21 cellular contexts compared by ENCODE assay signal in genomic region chr1:203017707-203018106, GRCh38.
"Had no signal": no experiment of that assay in that cellular context is flagged by ENCODE, and none has a peak within 500 bp of the region (broad histone marks: within the 10 kb centered on the region; RNA-seq: fewer than 3 reads in every experiment).

No MANE protein-coding gene starts in this region.

- H3K27ac ChIP-seq: KMS-11, Peyer's patch, RWPE1 had no signal

- H3K4me1 Mint-ChIP-seq: WTC11 had no signal

- H3K27me3 Mint-ChIP-seq: activated CD4-positive, alpha-beta memory T cell treated with anti-CD3 and anti-CD28 coated beads for 36 hours; activated CD4-positive, alpha-beta T cell treated with anti-CD3 and anti-CD28 coated beads, Interleukin-2, amount 10 ng/mL, durations not matched to agents 7 days and 5 days had no signal

- H3K4me3 ChIP-seq: Peyer's patch had no signal

- DNase-seq: activated CD4-positive, alpha-beta memory T cell treated with anti-CD3 and anti-CD28 coated beads for 36 hours; activated CD4-positive, alpha-beta T cell treated with anti-CD3 and anti-CD28 coated beads, Interleukin-2, amount 10 ng/mL, durations not matched to agents 7 days and 5 days; activated CD4-positive, CD25-positive, alpha-beta regulatory T cell treated with anti-CD3 and anti-CD28 coated beads, Interleukin-2, amount 50 U/mL, for 72 hours; activated CD8-positive, alpha-beta memory T cell treated with anti-CD3 and anti-CD28 coated beads for 24 hours; activated effector memory CD4-positive, alpha-beta T cell treated with anti-CD3 and anti-CD28 coated beads, Interleukin-2, amount 50 U/mL, for 16 hours; activated naive CD4-positive, alpha-beta T cell treated with Interleukin-2 at 50 U/mL for 16 hours; cerebellar nuclear complex; NCI-H1092; NCI-H1417; NCI-H1694; NCI-H2029 treated with DMSO at 0.1 percent for 48 hours; NCI-H345; NCI-H510A; Peyer's patch; SHP77 had no signal

- H3K27ac Mint-ChIP-seq: activated CD4-positive, alpha-beta memory T cell treated with anti-CD3 and anti-CD28 coated beads for 36 hours; activated CD4-positive, alpha-beta T cell treated with anti-CD3 and anti-CD28 coated beads, Interleukin-2, amount 10 ng/mL, durations not matched to agents 7 days and 5 days; activated T-helper 1 cell treated with anti-CD3 and anti-CD28 coated beads, Interleukin-12 subunit alpha, Interleukin-12 subunit beta, Interleukin-2, Interleukin-4 antibody, amounts not matched to agents 30 ng/mL and 10 ng/mL and 1 ng/mL, durations not matched to agents 14 hours and 24 hours and 36 hours; T-helper 1 cell treated with Interleukin-12 subunit alpha and Interleukin-12 subunit beta and Interleukin-4 antibody, amounts not matched to agents 30 μg/mL and 1 μg/mL, for 36 hours; WTC11 had no signal

- H3K4me1 ChIP-seq: Peyer's patch had no signal

- H3K27me3 ChIP-seq: Peyer's patch had no signal

- H3K9me3 Mint-ChIP-seq: activated CD4-positive, alpha-beta memory T cell treated with anti-CD3 and anti-CD28 coated beads for 36 hours; activated CD4-positive, alpha-beta T cell treated with anti-CD3 and anti-CD28 coated beads, Interleukin-2, amount 10 ng/mL, durations not matched to agents 7 days and 5 days; activated naive CD4-positive, alpha-beta T cell treated with anti-CD3 and anti-CD28 coated beads, Interleukin-2, amount 50 U/mL, for 72 hours; activated T-helper 1 cell treated with anti-CD3 and anti-CD28 coated beads, Interleukin-12 subunit alpha, Interleukin-12 subunit beta, Interleukin-2, Interleukin-4 antibody, amounts not matched to agents 30 ng/mL and 10 ng/mL and 1 ng/mL, durations not matched to agents 14 hours and 24 hours and 36 hours; T-helper 1 cell treated with Interleukin-12 subunit alpha and Interleukin-12 subunit beta and Interleukin-4 antibody, amounts not matched to agents 30 μg/mL and 1 μg/mL, for 36 hours; WTC11 had no signal

- ATAC-seq: activated naive CD4-positive, alpha-beta T cell treated with anti-CD3 and anti-CD28 coated beads, Interleukin-2, amount 50 U/mL, for 72 hours; WTC11 had no signal

- H3K9me3 ChIP-seq: Peyer's patch had no signal

- H3K4me3 Mint-ChIP-seq: activated CD4-positive, alpha-beta memory T cell treated with anti-CD3 and anti-CD28 coated beads for 36 hours; activated CD4-positive, alpha-beta T cell treated with anti-CD3 and anti-CD28 coated beads, Interleukin-2, amount 10 ng/mL, durations not matched to agents 7 days and 5 days; activated T-helper 1 cell treated with anti-CD3 and anti-CD28 coated beads, Interleukin-12 subunit alpha, Interleukin-12 subunit beta, Interleukin-2, Interleukin-4 antibody, amounts not matched to agents 30 ng/mL and 10 ng/mL and 1 ng/mL, durations not matched to agents 14 hours and 24 hours and 36 hours; T-helper 1 cell treated with Interleukin-12 subunit alpha and Interleukin-12 subunit beta and Interleukin-4 antibody, amounts not matched to agents 30 μg/mL and 1 μg/mL, for 36 hours; WTC11 had no signal
